In the genomic region with DNA sequence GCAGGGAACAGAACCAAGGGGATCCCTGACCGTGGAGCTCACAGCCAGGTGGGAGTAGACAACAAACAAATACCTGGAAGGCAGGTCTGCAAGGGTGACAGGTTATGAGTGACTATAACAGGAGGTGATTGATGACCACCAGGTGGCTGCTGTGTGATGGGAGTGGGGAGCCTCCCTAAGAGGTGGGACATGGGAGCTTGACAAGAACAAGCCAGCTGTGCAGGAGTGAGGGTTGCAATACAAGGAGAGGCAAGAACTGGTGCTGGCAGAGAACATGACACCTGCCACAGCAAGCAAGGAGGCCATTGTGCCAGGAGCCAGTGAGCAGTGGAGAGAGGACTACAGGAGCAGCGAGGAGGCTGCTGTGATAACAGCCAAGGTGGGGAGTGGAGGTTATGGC, we compare ENCODE assay signal across 1 cellular context.
TF ChIP-seq lines count a peak whose summit lies in the region.

No MANE protein-coding gene starts in this region.

TF ChIP-seq in HepG2, 621 proteins besides CTCF, POLR2A, EP300 and RAD21:
- TF ChIP-seq, protein P1, sequence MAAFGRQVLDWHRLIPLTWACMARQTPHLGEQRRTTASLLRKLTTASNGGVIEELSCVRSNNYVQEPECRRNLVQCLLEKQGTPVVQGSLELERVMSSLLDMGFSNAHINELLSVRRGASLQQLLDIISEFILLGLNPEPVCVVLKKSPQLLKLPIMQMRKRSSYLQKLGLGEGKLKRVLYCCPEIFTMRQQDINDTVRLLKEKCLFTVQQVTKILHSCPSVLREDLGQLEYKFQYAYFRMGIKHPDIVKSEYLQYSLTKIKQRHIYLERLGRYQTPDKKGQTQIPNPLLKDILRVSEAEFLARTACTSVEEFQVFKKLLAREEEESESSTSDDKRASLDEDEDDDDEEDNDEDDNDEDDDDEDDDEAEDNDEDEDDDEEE (CRISPR knock-in tag; IDR thresholded peaks at IDR 0.05): no peak
- peak; percentile 8; the same call in 1 of the 2 replicates for TF ChIP-seq SMC3 (IDR thresholded peaks at IDR 0.05; ENCODE audit: low read length)
- peak; percentile 21; the same call in 1 of the 2 replicates for TF ChIP-seq STAG1 (CRISPR knock-in tag; IDR thresholded peaks at IDR 0.05)
- no peak for TF ChIP-seq ZNF317 (CRISPR knock-in tag; IDR thresholded peaks at IDR 0.05)
- TF ChIP-seq NCOA1 (CRISPR knock-in tag; IDR thresholded peaks at IDR 0.05): no peak
